In genomic region chr16:726188-726437, GRCh38 we compare ENCODE assay signal across 12 cellular contexts. TPM values are rescaled to one million over a fixed set of nuclear protein-coding genes. Genes with fewer than 3 reads are reported as not detected.
DNase-seq lines count a peak whose midpoint lies in the region; ATAC-seq, FAIRE-seq and TF ChIP-seq lines count a peak whose summit lies in the region.
"Had no signal": no experiment of that assay in that cellular context is flagged by ENCODE, and none has a peak within 500 bp of the region (broad histone marks: within the 10 kb centered on the region; RNA-seq: fewer than 3 reads in every experiment).

No MANE protein-coding gene starts in this region.

- no peaks in the 10 kb centered on the region for H3K27me3 Mint-ChIP-seq in activated naive CD4-positive, alpha-beta T cell treated with anti-CD3 and anti-CD28 coated beads for 36 hours (ENCODE audit: low read depth)
- no peaks in the 10 kb centered on the region for H3K27me3 Mint-ChIP-seq in type B pancreatic cell

- no peak for TF ChIP-seq CTCF in PC-3 (conservative IDR thresholded peaks at IDR 0.05; ENCODE audit: low read depth, low read length)
- TF ChIP-seq CTCF in type B pancreatic cell (conservative IDR thresholded peaks at IDR 0.05), result no peak
- TF ChIP-seq CTCF in D721Med (IDR thresholded peaks at IDR 0.05; ENCODE audit: insufficient read depth, missing control alignments), result no peak

- H3K4me1 ChIP-seq in PC-3 (ENCODE audit: insufficient read depth, low read length), result peaks cover 17% of the 10 kb centered on the region; the same call in 1 of the 2 replicates

- no peaks in the 10 kb centered on the region for H3K27me3 ChIP-seq in PC-3 (ENCODE audit: low read length)

- H2AFZ ChIP-seq in PC-3 (ENCODE audit: low read length), result no peak overlapping the region

- POLR2A ChIA-PET in PC-3 (lab: Charles Lee; ENCODE audit: unreplicated experiment), result no interaction called here

- no peak for DNase-seq in activated naive CD4-positive, alpha-beta T cell treated with anti-CD3 and anti-CD28 coated beads for 36 hours
- DNase-seq in activated naive CD4-positive, alpha-beta T cell (lab: John Stamatoyannopoulos, UW), result no peak
- DNase-seq in PC-3, result no peak
- DNase-seq in type B pancreatic cell (ENCODE audit: extremely low spot score, unreplicated experiment), result no peak
- no peak for DNase-seq in T-helper 1 cell
- DNase-seq in D721Med (ENCODE audit: insufficient read length, low spot score), result no peak
- no peak for DNase-seq in NCI-H2171 (lab: John Stamatoyannopoulos, UW)
- DNase-seq: islet precursor cell; NCI-H2081 treated with DMSO at 0.1 percent for 48 hours; stimulated activated naive CD8-positive, alpha-beta T cell treated with anti-CD3 and anti-CD28 coated beads, Interleukin-15, Interleukin-2, amounts not matched to agents 100 U/mL and 50 U/mL, for 24 hours had no signal

- H3K79me2 ChIP-seq in PC-3 (ENCODE audit: low read length), result 0 out of 2 replicates have a peak, but pooled peaks cover 9% of the 10 kb centered on the region

- no peaks in the 10 kb centered on the region for H3K36me3 ChIP-seq in PC-3 (ENCODE audit: low read depth, low read length)

- intact Hi-C loops in activated naive CD4-positive, alpha-beta T cell treated with anti-CD3 and anti-CD28 coated beads for 36 hours (cut with micrococcal nuclease), result no loop called here
- intact Hi-C loops in PC-3 (cut with micrococcal nuclease), result no loop called here

- H3K4me3 Mint-ChIP-seq in activated naive CD4-positive, alpha-beta T cell treated with anti-CD3 and anti-CD28 coated beads for 36 hours, result peak overlapping the region; percentile 64
- no peak overlapping the region for H3K4me3 Mint-ChIP-seq in type B pancreatic cell

- H3K27ac ChIP-seq in PC-3 (ENCODE audit: low read length), result no peak overlapping the region

- peaks cover 4% of the 10 kb centered on the region for H3K4me1 Mint-ChIP-seq in activated naive CD4-positive, alpha-beta T cell treated with anti-CD3 and anti-CD28 coated beads for 36 hours (ENCODE audit: low read depth)
- H3K4me1 Mint-ChIP-seq in type B pancreatic cell (ENCODE audit: unreplicated experiment), result no peaks in the 10 kb centered on the region

- H3K4me2 ChIP-seq in PC-3 (ENCODE audit: low read length), result peak overlapping the region; percentile 54; the same call in 1 of the 2 replicates

- H3K9me3 Mint-ChIP-seq in activated naive CD4-positive, alpha-beta T cell treated with anti-CD3 and anti-CD28 coated beads for 36 hours, result no peaks in the 10 kb centered on the region
- H3K9me3 Mint-ChIP-seq in type B pancreatic cell, result no peaks in the 10 kb centered on the region

- peaks cover 3% of the 10 kb centered on the region for H3F3A ChIP-seq in PC-3 (ENCODE audit: low read length, unreplicated experiment)

- no peak overlapping the region for H3K9ac ChIP-seq in PC-3 (ENCODE audit: low read length)

- no peaks in the 10 kb centered on the region for H4K20me1 ChIP-seq in PC-3 (ENCODE audit: low read length)

- no peaks in the 10 kb centered on the region for H3K36me3 Mint-ChIP-seq in activated naive CD4-positive, alpha-beta T cell treated with anti-CD3 and anti-CD28 coated beads for 36 hours (ENCODE audit: low read depth)
- no peaks in the 10 kb centered on the region for H3K36me3 Mint-ChIP-seq in type B pancreatic cell

- no peak for ATAC-seq in PC-3

- no peak overlapping the region for H3K27ac Mint-ChIP-seq in activated naive CD4-positive, alpha-beta T cell treated with anti-CD3 and anti-CD28 coated beads for 36 hours
- H3K27ac Mint-ChIP-seq in type B pancreatic cell, result peak overlapping the region; percentile 46

- H3K9me3 ChIP-seq in PC-3 (ENCODE audit: low read length), result no peaks in the 10 kb centered on the region

- BruUV-seq in PC-3 (replicated peaks; lab: Mats Ljungman, UMichigan), result no TSS peak

- no peak for FAIRE-seq in D721Med (lab: Jason Lieb, UNC)
- FAIRE-seq: RCC 7860 had no signal

- CTCF ChIA-PET in activated naive CD4-positive, alpha-beta T cell treated with anti-CD3 and anti-CD28 coated beads for 36 hours (lab: Charles Lee), result interaction anchor here (0.8 to 2.5 kb wide), 3 partner anchors 10 to 16 kb away, joined by 3 to 14 read pairs (median 3); no protein-coding TSS in a partner anchor
- CTCF ChIA-PET in PC-3 (lab: Charles Lee), result interaction anchor here (0.7 to 1.2 kb wide), 2 partner anchors 12 to 14 kb away, joined by 3 to 5 read pairs; no protein-coding TSS in a partner anchor

- H3K9me2 ChIP-seq in PC-3 (replicated peaks; ENCODE audit: low read length), result no peaks in the 10 kb centered on the region

- H3K4me3 ChIP-seq in PC-3 (ENCODE audit: low read length) (peak overlapping the region; percentile 38; the same call in 1 of the 2 replicates), iPS-11a (ENCODE audit: low read depth, low read length) (peak overlapping the region; percentile 31)

RNA-seq across cellular contexts. Expression of gene CCDC78, which starts 0.1 kb away (rescaled TPM):
- 1 to 10 TPM; 1.2 to 1.3 TPM for total RNA-seq in activated naive CD4-positive, alpha-beta T cell treated with anti-CD3 and anti-CD28 coated beads for 36 hours
- total RNA-seq in PC-3 (2014; rRNA removed) (3.3 and 5.8 TPM in 2 replicates), type B pancreatic cell (ENCODE audit: low replicate concordance) (1.2 and 3.9 TPM in 2 replicates)

RNA-seq across cellular contexts. Expression of gene HAGHL, which starts 0.8 kb away (rescaled TPM):
- total RNA-seq in activated naive CD4-positive, alpha-beta T cell treated with anti-CD3 and anti-CD28 coated beads for 36 hours, result 1 to 10 TPM; 6.5 to 7.7 TPM
- total RNA-seq in PC-3 (2014; rRNA removed) (16.4 and 19.4 TPM in 2 replicates), type B pancreatic cell (ENCODE audit: low replicate concordance) (5.6 and 8.5 TPM in 2 replicates)

RNA-seq across cellular contexts. Expression of gene ANTKMT, which starts 5.2 kb away (rescaled TPM):
- 10 to 100 TPM; 21.5 to 24.3 TPM for total RNA-seq in activated naive CD4-positive, alpha-beta T cell treated with anti-CD3 and anti-CD28 coated beads for 36 hours
- 77.3 and 79.0 TPM in 2 replicates for total RNA-seq in PC-3 (2014; rRNA removed)
- 33.5 and 34.8 TPM in 2 replicates for total RNA-seq in type B pancreatic cell (ENCODE audit: low replicate concordance)

RNA-seq across cellular contexts. Expression of gene METRN, which starts 11.2 kb away (rescaled TPM):
- total RNA-seq in activated naive CD4-positive, alpha-beta T cell treated with anti-CD3 and anti-CD28 coated beads for 36 hours, result 10 to 100 TPM in 1 of 2 experiments, 1 to 10 TPM in 1; 8.2 to 11.0 TPM
- total RNA-seq in PC-3 (2014; rRNA removed) (314 and 320 TPM in 2 replicates), type B pancreatic cell (ENCODE audit: low replicate concordance) (37.0 and 97.1 TPM in 2 replicates)

RNA-seq across cellular contexts. Expression of gene CIAO3, which starts 14.7 kb away (rescaled TPM):
- total RNA-seq in activated naive CD4-positive, alpha-beta T cell treated with anti-CD3 and anti-CD28 coated beads for 36 hours, result 10 to 100 TPM; 32.7 to 34.3 TPM
- total RNA-seq in PC-3 (2014; rRNA removed) (46.1 and 62.5 TPM in 2 replicates), type B pancreatic cell (ENCODE audit: low replicate concordance) (41.4 and 44.5 TPM in 2 replicates)
